In genomic region chr11:108009497-108010360, GRCh38 we compare ENCODE assay signal across 8 cellular contexts. TPM values are rescaled to one million over a fixed set of nuclear protein-coding genes. Genes with fewer than 3 reads are reported as not detected.
DNase-seq lines count a peak whose midpoint lies in the region; ATAC-seq and TF ChIP-seq lines count a peak whose summit lies in the region.

No MANE protein-coding gene starts in this region.

- peak overlapping the region; percentile 92 to 94 for H3K27ac ChIP-seq in ovary

- no peaks in the 10 kb centered on the region for H3K27me3 Mint-ChIP-seq in stimulated activated naive CD8-positive, alpha-beta T cell treated with anti-CD3 and anti-CD28 coated beads, Interleukin-15, Interleukin-2, amounts not matched to agents 100 ng/mL and 50 ng/mL, for 24 hours
- H3K27me3 Mint-ChIP-seq in activated CD8-positive, alpha-beta T cell treated with anti-CD3 and anti-CD28 coated beads for 36 hours, result no peaks in the 10 kb centered on the region
- peaks cover 4% of the 10 kb centered on the region for H3K27me3 Mint-ChIP-seq in glutamatergic neuron (ENCODE audit: unreplicated experiment)

- H3K9me3 Mint-ChIP-seq in stimulated activated naive CD8-positive, alpha-beta T cell treated with anti-CD3 and anti-CD28 coated beads, Interleukin-15, Interleukin-2, amounts not matched to agents 100 ng/mL and 50 ng/mL, for 24 hours, result no peaks in the 10 kb centered on the region
- no peaks in the 10 kb centered on the region for H3K9me3 Mint-ChIP-seq in activated CD8-positive, alpha-beta T cell treated with anti-CD3 and anti-CD28 coated beads for 36 hours
- H3K9me3 Mint-ChIP-seq in glutamatergic neuron (ENCODE audit: unreplicated experiment), result peaks cover 2% of the 10 kb centered on the region

- WGBS in ovary, 3 donors, result 1 to 2% (median 1%) methylated on average over 31 of the region's 31 CpGs

- no peak for TF ChIP-seq POLR2A in ovary (IDR thresholded peaks at IDR 0.05)

- H3K36me3 ChIP-seq in ovary, result no peaks in the 10 kb centered on the region

- no peak for ATAC-seq in stimulated activated naive CD8-positive, alpha-beta T cell treated with anti-CD3 and anti-CD28 coated beads, Interleukin-15, Interleukin-2, amounts not matched to agents 100 U/mL and 50 U/mL, for 24 hours
- ATAC-seq in HG03342 (IDR thresholded peaks at IDR 0.05; ENCODE audit: unreplicated experiment) (peak; percentile 10), HG03439 (IDR thresholded peaks at IDR 0.05; ENCODE audit: unreplicated experiment) (no peak)
- no peak for ATAC-seq in activated CD8-positive, alpha-beta T cell treated with anti-CD3 and anti-CD28 coated beads for 36 hours

- H3K4me3 ChIP-seq in ovary, result peak overlapping the region; percentile 97

- no peak for DNase-seq in stimulated activated naive CD8-positive, alpha-beta T cell treated with anti-CD3 and anti-CD28 coated beads, Interleukin-15, Interleukin-2, amounts not matched to agents 100 U/mL and 50 U/mL, for 24 hours
- no peak for DNase-seq in activated CD8-positive, alpha-beta T cell treated with anti-CD3 and anti-CD28 coated beads for 36 hours
- DNase-seq in glutamatergic neuron (no peak), ovary (no peak), COR-L47 (lab: John Stamatoyannopoulos, UW) (no peak)

- TF ChIP-seq EP300 in ovary (IDR thresholded peaks at IDR 0.05), result no peak

- no peak for TF ChIP-seq CTCF in activated CD8-positive, alpha-beta T cell treated with anti-CD3 and anti-CD28 coated beads for 36 hours (IDR thresholded peaks at IDR 0.05)
- no peak for TF ChIP-seq CTCF in glutamatergic neuron (IDR thresholded peaks at IDR 0.05; ENCODE audit: partially characterized antibody, unreplicated experiment)
- TF ChIP-seq CTCF in ovary (IDR thresholded peaks at IDR 0.05), result no peak

- peaks cover 2% of the 10 kb centered on the region for H3K4me1 ChIP-seq in ovary (ENCODE audit: insufficient read depth)

- peak overlapping the region; percentile 96 for H3K4me3 Mint-ChIP-seq in stimulated activated naive CD8-positive, alpha-beta T cell treated with anti-CD3 and anti-CD28 coated beads, Interleukin-15, Interleukin-2, amounts not matched to agents 100 ng/mL and 50 ng/mL, for 24 hours
- H3K4me3 Mint-ChIP-seq in activated CD8-positive, alpha-beta T cell treated with anti-CD3 and anti-CD28 coated beads for 36 hours, result peak overlapping the region; percentile 98
- H3K4me3 Mint-ChIP-seq in glutamatergic neuron (ENCODE audit: unreplicated experiment), result peak overlapping the region; percentile 89

- peaks cover 18% of the 10 kb centered on the region for H3K4me1 Mint-ChIP-seq in stimulated activated naive CD8-positive, alpha-beta T cell treated with anti-CD3 and anti-CD28 coated beads, Interleukin-15, Interleukin-2, amounts not matched to agents 100 ng/mL and 50 ng/mL, for 24 hours (ENCODE audit: low read depth)
- peaks cover 18% of the 10 kb centered on the region for H3K4me1 Mint-ChIP-seq in activated CD8-positive, alpha-beta T cell treated with anti-CD3 and anti-CD28 coated beads for 36 hours (ENCODE audit: low read depth)
- H3K4me1 Mint-ChIP-seq in glutamatergic neuron (ENCODE audit: low read depth, unreplicated experiment), result peaks cover 9% of the 10 kb centered on the region

- CTCF ChIA-PET in activated CD8-positive, alpha-beta T cell treated with anti-CD3 and anti-CD28 coated beads for 36 hours (lab: Charles Lee), result interaction anchor here (0.7 to 2.1 kb wide), 20 partner anchors 9 to 657 kb away, joined by 3 to 26 read pairs (median 6); no protein-coding TSS in a partner anchor

- H3K27ac Mint-ChIP-seq in stimulated activated naive CD8-positive, alpha-beta T cell treated with anti-CD3 and anti-CD28 coated beads, Interleukin-15, Interleukin-2, amounts not matched to agents 100 ng/mL and 50 ng/mL, for 24 hours, result peak overlapping the region; percentile 94
- H3K27ac Mint-ChIP-seq in activated CD8-positive, alpha-beta T cell treated with anti-CD3 and anti-CD28 coated beads for 36 hours, result peak overlapping the region; percentile 94
- H3K27ac Mint-ChIP-seq in glutamatergic neuron (ENCODE audit: unreplicated experiment), result peak overlapping the region; percentile 97

- H3K9me3 ChIP-seq in ovary, result no peaks in the 10 kb centered on the region

- H3K27me3 ChIP-seq in ovary, result no peaks in the 10 kb centered on the region

- intact Hi-C loops in activated CD8-positive, alpha-beta T cell treated with anti-CD3 and anti-CD28 coated beads for 36 hours (cut with micrococcal nuclease), result loop anchor here (5.0 kb wide), 1 partner anchor 653 kb away; no protein-coding TSS in a partner anchor
- intact Hi-C loops in ovary (cut with DNase I), result loop anchor here in 2 of 4 donors (5.0 kb wide), 2 partner anchors 213 to 638 kb away; partner anchors contain the start of genes ATM (in 1 of the 2) and NPAT (in 1 of the 2)

- POLR2A ChIA-PET in activated CD8-positive, alpha-beta T cell treated with anti-CD3 and anti-CD28 coated beads for 36 hours (lab: Charles Lee), result interaction anchor here (0.8 to 1.0 kb wide), 3 partner anchors 109 to 488 kb away, joined by 3 to 5 read pairs (median 3); partner anchors contain the start of gene POGLUT3

- peaks cover 7% of the 10 kb centered on the region for H3K36me3 Mint-ChIP-seq in stimulated activated naive CD8-positive, alpha-beta T cell treated with anti-CD3 and anti-CD28 coated beads, Interleukin-15, Interleukin-2, amounts not matched to agents 100 ng/mL and 50 ng/mL, for 24 hours (ENCODE audit: low read depth)
- H3K36me3 Mint-ChIP-seq in activated CD8-positive, alpha-beta T cell treated with anti-CD3 and anti-CD28 coated beads for 36 hours (ENCODE audit: low read depth), result peaks cover 13% of the 10 kb centered on the region
- no peaks in the 10 kb centered on the region for H3K36me3 Mint-ChIP-seq in glutamatergic neuron (ENCODE audit: unreplicated experiment)

RNA-seq across cellular contexts. Expression of gene CUL5, which starts 1.0 kb away (rescaled TPM):
- total RNA-seq in activated CD8-positive, alpha-beta T cell treated with anti-CD3 and anti-CD28 coated beads for 36 hours, result 10 to 100 TPM; 32.2 to 34.6 TPM
- 40.5 TPM for total RNA-seq in glutamatergic neuron (ENCODE audit: unreplicated experiment)
- 10 to 100 TPM; 18.4 to 34.4 (median 31.7) TPM for total RNA-seq in ovary
- 10 to 100 TPM in 1 of 2 donors, 1 to 10 TPM in 1; 8.3 to 12.6 TPM for polyA plus RNA-seq in ovary
